8 cellular contexts compared by ENCODE assay signal in the genomic region with DNA sequence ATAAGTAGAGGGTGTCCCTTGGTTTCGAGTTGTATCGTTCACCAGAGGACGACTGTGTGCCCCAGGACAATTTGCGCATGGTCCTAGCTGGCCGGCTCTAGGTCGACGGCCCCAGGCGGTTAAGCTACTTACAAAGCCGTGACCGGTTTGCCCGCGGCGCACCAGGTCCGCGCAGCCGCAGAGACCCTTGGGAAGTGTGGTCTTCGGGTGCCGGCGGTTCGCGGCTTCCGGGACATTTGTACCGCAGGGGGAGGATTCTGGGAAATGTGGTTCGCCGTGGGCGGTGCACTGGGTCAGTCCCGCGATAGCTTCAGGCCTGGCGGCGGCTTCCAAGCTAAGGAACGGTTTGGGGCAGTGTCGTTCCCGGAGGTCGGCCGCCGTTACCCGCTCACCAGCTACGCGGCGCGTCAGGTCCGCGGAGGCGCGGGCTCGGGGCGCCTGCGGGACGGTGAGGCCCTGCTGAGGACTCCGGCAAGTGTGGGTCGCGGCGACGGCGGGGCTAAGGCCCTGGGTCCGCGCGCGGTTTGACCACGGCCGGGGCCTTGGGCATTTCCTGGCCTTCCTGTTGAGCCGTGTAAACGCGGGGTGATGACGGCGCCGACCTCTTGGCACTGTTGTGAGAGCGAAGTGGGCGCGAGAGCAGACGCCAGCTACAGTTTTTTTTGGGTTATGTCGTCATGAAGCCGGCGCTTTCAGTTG. TPM values are rescaled to one million over a fixed set of nuclear protein-coding genes. Genes with fewer than 3 reads are reported as not detected.
DNase-seq lines count a peak whose midpoint lies in the region; ATAC-seq and TF ChIP-seq lines count a peak whose summit lies in the region.

A gene (plus strand): TSS at position 293 of the 699 bp plus-strand sequence. CDS start 1,127 bp downstream, outside the sequence.

- peak; percentile 95 for DNase-seq in DMS79 treated with DMSO at 0.1 percent for 48 hours (lab: John Stamatoyannopoulos, UW)
- peak; percentile 96 for DNase-seq in RKO (ENCODE audit: low spot score)
- peak; percentile 97 to 98 for DNase-seq in fibroblast of lung (ENCODE audit: low read depth in 2 of 2)
- DNase-seq in natural killer cell: peak; percentile 93
- DNase-seq in stimulated activated naive CD4-positive, alpha-beta T cell treated with Interleukin-2 at 50 U/mL for 16 hours (lab: John Stamatoyannopoulos, UW): peak; percentile 96

- peaks cover 8% of the 10 kb centered on the region for H3K9me3 Mint-ChIP-seq in activated T-helper 17 cell treated with anti-CD3 and anti-CD28 coated beads, Interleukin-2, amount 50 U/mL, for 72 hours
- H3K9me3 Mint-ChIP-seq in natural killer cell: peaks cover 0 to 5% of the 10 kb centered on the region in 2 donors

- H3K9ac ChIP-seq in fibroblast of lung (ENCODE audit: insufficient read depth, low read length): peak within 1 kb of the TSS; percentile 99

- peaks cover 2% of the 10 kb centered on the region for H3K4me1 ChIP-seq in fibroblast of lung (ENCODE audit: control insufficient read depth, extremely low read depth, insufficient read depth, low read length)

- TF ChIP-seq CTCF in fibroblast of lung (conservative IDR thresholded peaks at IDR 0.05 in 1 of 2, IDR thresholded peaks at IDR 0.05 in 1 of 2; ENCODE audit: low read depth in 1 of 2, low read length in 2 of 2) (no peak), natural killer cell (IDR thresholded peaks at IDR 0.05) (no peak)

- peak within 1 kb of the TSS; percentile 59 to 80 (median 62) for H3K4me3 ChIP-seq in fibroblast of lung (replicated peaks in 1 of 4; ENCODE audit: control extremely low read depth in 1 of 4, insufficient read depth in 1 of 4, low read depth in 3 of 4, low read length in 4 of 4)

- intact Hi-C loops in natural killer cell (cut with micrococcal nuclease): loop anchor here (1.0 to 2.0 kb wide), 2 partner anchors 55 to 96 kb away; a partner anchor contains a TSS

- H3K4me2 ChIP-seq in fibroblast of lung (ENCODE audit: extremely low read depth, insufficient read depth, low read length): peak within 1 kb of the TSS; percentile 90

- H2AFZ ChIP-seq in fibroblast of lung (ENCODE audit: low read length): peak within 1 kb of the TSS; percentile 87

- H3K4me1 Mint-ChIP-seq in activated T-helper 17 cell treated with anti-CD3 and anti-CD28 coated beads, Interleukin-2, amount 50 U/mL, for 72 hours: peaks cover 10% of the 10 kb centered on the region
- H3K4me1 Mint-ChIP-seq in natural killer cell: peaks cover 29% of the 10 kb centered on the region in 2 donors

- peak within 1 kb of the TSS; percentile 89 for H3K4me3 Mint-ChIP-seq in activated T-helper 17 cell treated with anti-CD3 and anti-CD28 coated beads, Interleukin-2, amount 50 U/mL, for 72 hours
- peak within 1 kb of the TSS; percentile 98 for H3K4me3 Mint-ChIP-seq in natural killer cell

- no peaks in the 10 kb centered on the region for H3K27me3 Mint-ChIP-seq in activated T-helper 17 cell treated with anti-CD3 and anti-CD28 coated beads, Interleukin-2, amount 50 U/mL, for 72 hours
- peaks cover 7 to 23% of the 10 kb centered on the region in 2 donors for H3K27me3 Mint-ChIP-seq in natural killer cell (ENCODE audit: low read depth in 2 of 2)

- H3K27ac ChIP-seq in KOPT-K1 (ENCODE audit: low read depth, low read length, poor library complexity, severe bottlenecking): peak within 1 kb of the TSS; percentile 94
- peak within 1 kb of the TSS; percentile 98 for H3K27ac ChIP-seq in fibroblast of lung (ENCODE audit: insufficient read depth, low read length)

- peaks cover 59% of the 10 kb centered on the region for H3K36me3 Mint-ChIP-seq in activated T-helper 17 cell treated with anti-CD3 and anti-CD28 coated beads, Interleukin-2, amount 50 U/mL, for 72 hours (ENCODE audit: low read depth)
- H3K36me3 Mint-ChIP-seq in natural killer cell: peaks cover 39% of the 10 kb centered on the region

- H3K27ac Mint-ChIP-seq in activated T-helper 17 cell treated with anti-CD3 and anti-CD28 coated beads, Interleukin-2, amount 50 U/mL, for 72 hours: peak within 1 kb of the TSS; percentile 96
- peak within 1 kb of the TSS; percentile 98 to 99 for H3K27ac Mint-ChIP-seq in natural killer cell

- H3K36me3 ChIP-seq in KOPT-K1 (ENCODE audit: insufficient read depth, low read length) (peaks cover 40% of the 10 kb centered on the region), fibroblast of lung (ENCODE audit: control insufficient read depth, insufficient read depth, low read length) (peaks cover 4% of the 10 kb centered on the region)

- ATAC-seq in GM21786 (IDR thresholded peaks at IDR 0.05; ENCODE audit: unreplicated experiment) (peak; percentile 92), natural killer cell (peak; percentile 82 to 93 (median 90))
- ATAC-seq in activated T-helper 17 cell treated with anti-CD3 and anti-CD28 coated beads, Interleukin-2, amount 50 U/mL, for 72 hours (replicated peaks): peak; percentile 89

- H3K27me3 ChIP-seq in fibroblast of lung (ENCODE audit: control insufficient read depth, insufficient read depth, low read length): no peaks in the 10 kb centered on the region

- H3K79me2 ChIP-seq in fibroblast of lung (ENCODE audit: control insufficient read depth, insufficient read depth, low read length): no peaks in the 10 kb centered on the region

- no peaks in the 10 kb centered on the region for H4K20me1 ChIP-seq in fibroblast of lung (ENCODE audit: control insufficient read depth, extremely low read depth, insufficient read depth, low read length)

- H3K9me3 ChIP-seq in KOPT-K1 (ENCODE audit: insufficient read depth, low read length, poor library complexity, severe bottlenecking) (peaks cover 36% of the 10 kb centered on the region), fibroblast of lung (ENCODE audit: control insufficient read depth, insufficient read depth, low read depth, low read length) (no peaks in the 10 kb centered on the region)

RNA-seq across cellular contexts. Expression of the gene that starts here (rescaled TPM):
- 10 to 100 TPM in 1 of 2 donors, 1 to 10 TPM in 1; 7.7 to 11.7 TPM for total RNA-seq in activated T-helper 17 cell treated with anti-CD3 and anti-CD28 coated beads, Interleukin-2, amount 50 U/mL, for 72 hours
- 13.6 and 21.6 TPM in 2 replicates for total RNA-seq in fibroblast of lung
- polyA plus RNA-seq in fibroblast of lung: 8.9 and 14.5 TPM in 2 replicates
- polyA plus RNA-seq in fibroblast of lung (2012): 7.9 and 11.0 TPM in 2 replicates
- 6.4 and 8.1 TPM in 2 replicates for polyA minus RNA-seq in fibroblast of lung (ENCODE audit: low replicate concordance)
- 10 to 100 TPM; 13.8 to 23.6 (median 17.8) TPM for total RNA-seq in natural killer cell

Comparison
In these comparisons a context has a peak if more than half of its experiments do, and no peak if none do; other contexts are left out.
1. Peak in every context shown above with its lines: DNase-seq, ATAC-seq, H3K4me3 ChIP-seq and H3K27ac ChIP-seq.